Comparison of ENCODE assay signal across 14 cellular contexts in genomic region chr19:16898306-16899015, GRCh38. TPM values are rescaled to one million over a fixed set of nuclear protein-coding genes. Genes with fewer than 3 reads are reported as not detected.
DNase-seq lines count a peak whose midpoint lies in the region; ATAC-seq and TF ChIP-seq lines count a peak whose summit lies in the region.
"Had no signal": no experiment of that assay in that cellular context is flagged by ENCODE, and none has a peak within 500 bp of the region (broad histone marks: within the 10 kb centered on the region; RNA-seq: fewer than 3 reads in every experiment).

No MANE protein-coding gene starts in this region.

- H4K20me1 ChIP-seq in smooth muscle cell (ENCODE audit: low read depth), result no peaks in the 10 kb centered on the region

- TF ChIP-seq EP300 in Ishikawa (IDR thresholded peaks at IDR 0.05; ENCODE audit: borderline replicate concordance), result no peak

- no peaks in the 10 kb centered on the region for H3K9me3 Mint-ChIP-seq in activated CD8-positive, alpha-beta memory T cell treated with anti-CD3 and anti-CD28 coated beads, Interleukin-2, amount 10 ng/mL, durations not matched to agents 7 days and 5 days (ENCODE audit: low read depth)
- H3K9me3 Mint-ChIP-seq in endodermal cell, result no peaks in the 10 kb centered on the region

- no peak overlapping the region for H2AFZ ChIP-seq in smooth muscle cell (ENCODE audit: low read depth)

- H3K4me1 ChIP-seq in endodermal cell (ENCODE audit: control insufficient read depth, insufficient read depth, low read length), result no peaks in the 10 kb centered on the region
- H3K4me1 ChIP-seq in smooth muscle cell (ENCODE audit: low read depth), result no peaks in the 10 kb centered on the region

- H3K36me3 ChIP-seq in endodermal cell (ENCODE audit: control insufficient read depth, insufficient read depth, low read length), result no peaks in the 10 kb centered on the region
- H3K36me3 ChIP-seq in smooth muscle cell (ENCODE audit: low read depth), result no peaks in the 10 kb centered on the region
- H3K36me3 ChIP-seq: vagina had no signal

- DNase-seq in activated CD8-positive, alpha-beta memory T cell treated with anti-CD3 and anti-CD28 coated beads, Interleukin-2, amount 10 ng/mL, durations not matched to agents 7 days and 5 days, result no peak
- DNase-seq in activated CD8-positive, alpha-beta memory T cell treated with anti-CD3 and anti-CD28 coated beads, Interleukin-2, amount 50 U/mL, for 48 hours, result no peak
- no peak for DNase-seq in endodermal cell
- no peak for DNase-seq in smooth muscle cell (lab: John Stamatoyannopoulos, UW; ENCODE audit: unreplicated experiment)
- no peak for DNase-seq in NCI-H2227 (lab: John Stamatoyannopoulos, UW; ENCODE audit: unreplicated experiment)
- no peak for DNase-seq in stimulated activated naive CD4-positive, alpha-beta T cell (lab: John Stamatoyannopoulos, UW)
- DNase-seq: EL, HCEC 1CT, NCI-H1436 treated with DMSO at 0.1 percent for 48 hours, NCI-H748 treated with DMSO at 0.1 percent for 48 hours, occipital lobe had no signal

- peak overlapping the region; percentile 62 for H3K27ac Mint-ChIP-seq in activated CD8-positive, alpha-beta memory T cell treated with anti-CD3 and anti-CD28 coated beads, Interleukin-2, amount 10 ng/mL, durations not matched to agents 7 days and 5 days
- H3K27ac Mint-ChIP-seq in endodermal cell, result no peak overlapping the region

- H3K4me2 ChIP-seq in smooth muscle cell, result peak overlapping the region; percentile 98

- H3K27me3 Mint-ChIP-seq in activated CD8-positive, alpha-beta memory T cell treated with anti-CD3 and anti-CD28 coated beads, Interleukin-2, amount 10 ng/mL, durations not matched to agents 7 days and 5 days, result peaks cover 38% of the 10 kb centered on the region
- peaks cover 24% of the 10 kb centered on the region for H3K27me3 Mint-ChIP-seq in endodermal cell (ENCODE audit: insufficient read depth)

- CTCF ChIA-PET in activated CD8-positive, alpha-beta memory T cell treated with anti-CD3 and anti-CD28 coated beads, Interleukin-2, amount 10 ng/mL, durations not matched to agents 7 days and 5 days (lab: Charles Lee), result no interaction called here

- H3K9ac ChIP-seq in endodermal cell (ENCODE audit: extremely low read depth, low read length, poor library complexity, severe bottlenecking) (no peak overlapping the region), smooth muscle cell (ENCODE audit: low read depth) (no peak overlapping the region)

- TF ChIP-seq RAD21 in Ishikawa (IDR thresholded peaks at IDR 0.05; ENCODE audit: low read depth), result no peak

- H3K36me3 Mint-ChIP-seq in activated CD8-positive, alpha-beta memory T cell treated with anti-CD3 and anti-CD28 coated beads, Interleukin-2, amount 10 ng/mL, durations not matched to agents 7 days and 5 days, result no peaks in the 10 kb centered on the region
- no peaks in the 10 kb centered on the region for H3K36me3 Mint-ChIP-seq in endodermal cell (ENCODE audit: low read depth)

- H3K27ac ChIP-seq in endodermal cell (ENCODE audit: low read depth, low read length) (no peak overlapping the region), smooth muscle cell (ENCODE audit: low read depth) (no peak overlapping the region)

- no peak for ATAC-seq in activated CD8-positive, alpha-beta memory T cell treated with anti-CD3 and anti-CD28 coated beads, Interleukin-2, amount 10 ng/mL, durations not matched to agents 7 days and 5 days
- no peak for ATAC-seq in GM21529 (IDR thresholded peaks at IDR 0.05; ENCODE audit: unreplicated experiment)

- H3K4me3 Mint-ChIP-seq in activated CD8-positive, alpha-beta memory T cell treated with anti-CD3 and anti-CD28 coated beads, Interleukin-2, amount 10 ng/mL, durations not matched to agents 7 days and 5 days, result peak overlapping the region; percentile 42
- peak overlapping the region; percentile 58 for H3K4me3 Mint-ChIP-seq in endodermal cell

- H3K79me2 ChIP-seq in smooth muscle cell (ENCODE audit: low read depth), result no peaks in the 10 kb centered on the region

- H3K9me3 ChIP-seq in endodermal cell (ENCODE audit: control insufficient read depth, low read length), result no peaks in the 10 kb centered on the region
- H3K9me3 ChIP-seq in smooth muscle cell (replicated peaks; ENCODE audit: low read depth), result no peaks in the 10 kb centered on the region
- H3K9me3 ChIP-seq: vagina had no signal

- H3K27me3 ChIP-seq in endodermal cell (ENCODE audit: control insufficient read depth, insufficient read depth, low read length, poor library complexity, severe bottlenecking) (peaks cover 31% of the 10 kb centered on the region), smooth muscle cell (ENCODE audit: low read depth) (no peaks in the 10 kb centered on the region)
- H3K27me3 ChIP-seq: vagina had no signal

- WGBS in endodermal cell (ENCODE audit: insufficient coverage in 1 of 2, insufficient read length in 1 of 2), 2 experiments, result 89 to 90% methylated on average over 7 to 13 of the region's 13 CpGs
- 80% methylated on average over 13 of the region's 13 CpGs for WGBS in smooth muscle cell (ENCODE audit: low lambda C conversion rate)

- H3K4me1 Mint-ChIP-seq in activated CD8-positive, alpha-beta memory T cell treated with anti-CD3 and anti-CD28 coated beads, Interleukin-2, amount 10 ng/mL, durations not matched to agents 7 days and 5 days, result peaks cover 22% of the 10 kb centered on the region
- H3K4me1 Mint-ChIP-seq in endodermal cell, result no peaks in the 10 kb centered on the region

- TF ChIP-seq CTCF in endodermal cell (conservative IDR thresholded peaks at IDR 0.05), result no peak
- no peak for TF ChIP-seq CTCF in smooth muscle cell (IDR thresholded peaks at IDR 0.05; ENCODE audit: borderline replicate concordance, insufficient read depth, poor library complexity, severe bottlenecking)

- H3F3A ChIP-seq in smooth muscle cell (ENCODE audit: low read depth), result no peaks in the 10 kb centered on the region

- H3K4me3 ChIP-seq in endodermal cell (ENCODE audit: low read length) (no peak overlapping the region), smooth muscle cell (no peak overlapping the region)

TF ChIP-seq in Ishikawa, 13 proteins besides CTCF, POLR2A, EP300 and RAD21:
- TF ChIP-seq EGR1 (IDR thresholded peaks at IDR 0.05) (peak; percentile 83), MAX (IDR thresholded peaks at IDR 0.05) (no peak)
TF ChIP-seq in Ishikawa: peak in this region for 1.

RNA-seq across cellular contexts. Expression of gene F2RL3, which starts 9.7 kb away (rescaled TPM):
- under 1 TPM; 0.12 to 0.59 TPM for total RNA-seq in activated CD8-positive, alpha-beta memory T cell treated with anti-CD3 and anti-CD28 coated beads, Interleukin-2, amount 10 ng/mL, durations not matched to agents 7 days and 5 days
- not detected for total RNA-seq in endodermal cell
- polyA plus RNA-seq in endodermal cell (2013, experiment 1 of 2), result not detected
- polyA plus RNA-seq in endodermal cell (2013, experiment 2 of 2), result not detected
- total RNA-seq in smooth muscle cell, result 0.04 and 2.1 TPM in 2 replicates
- 1.2 and 2.2 TPM in 2 replicates for polyA plus RNA-seq in smooth muscle cell
